Comparison of ENCODE assay signal across 8 cellular contexts in the genomic region with DNA sequence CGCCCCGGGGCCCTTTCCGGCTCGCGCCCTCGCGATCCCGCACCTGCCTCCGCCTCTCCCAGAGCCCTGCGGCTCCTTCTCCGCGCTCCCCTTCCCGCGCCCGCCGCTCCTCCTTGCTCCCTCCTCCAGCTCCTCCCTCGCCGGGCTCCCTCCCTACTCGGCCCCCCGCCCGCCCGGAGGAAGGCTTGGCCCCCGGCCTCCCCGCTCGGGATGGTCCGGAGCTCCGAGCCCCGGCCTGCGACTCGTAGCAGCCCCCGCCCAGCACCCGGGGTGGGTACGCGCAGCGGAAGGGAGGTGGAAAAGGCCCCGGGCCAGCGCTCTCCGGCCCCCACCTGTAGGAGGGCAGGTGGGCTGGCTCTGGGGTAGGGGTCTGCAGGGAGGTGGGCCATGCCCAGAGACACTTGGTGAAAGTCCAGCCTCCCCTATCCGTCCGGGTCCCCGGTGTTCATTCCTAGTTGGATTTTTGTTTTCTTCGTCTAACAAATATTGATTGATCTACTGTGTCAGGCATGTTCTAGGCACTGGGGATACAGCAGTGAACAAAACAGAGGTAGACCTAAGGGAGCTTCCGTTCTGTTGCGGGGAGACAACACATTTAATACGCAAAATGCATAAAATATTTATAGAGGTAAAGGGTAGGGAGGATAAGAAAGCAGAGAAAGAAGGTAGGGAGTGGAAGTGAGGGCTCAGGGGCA. TPM values are rescaled to one million over a fixed set of nuclear protein-coding genes. Genes with fewer than 3 reads are reported as not detected.
A peak's percentile ranks its signal among the peaks of the same experiment; 100 is the strongest.
DNase-seq lines count a peak whose midpoint lies in the region; ATAC-seq and TF ChIP-seq lines count a peak whose summit lies in the region.

HTR1D (minus strand) TSS at position 82 of the 695 bp plus-strand sequence. CDS start 23,283 bp downstream, outside the sequence.

- no peak within 1 kb of the TSS for H3K9ac ChIP-seq in SK-N-SH
- no peak within 1 kb of the TSS for H3K9ac ChIP-seq in rectal smooth muscle tissue (ENCODE audit: low read length)

- POLR2A ChIA-PET in SK-N-SH (lab: Yijun Ruan, JAX): no interaction called here

- H3F3A ChIP-seq in SK-N-SH (replicated peaks; ENCODE audit: insufficient read depth): peaks cover 4% of the 10 kb centered on the region

- no peaks in the 10 kb centered on the region for H3K79me2 ChIP-seq in SK-N-SH (ENCODE audit: insufficient read depth)

- no peak for TF ChIP-seq RAD21 in SK-N-SH (IDR thresholded peaks at IDR 0.05; ENCODE audit: low read length)

- H3K4me3 ChIP-seq in H7 (ENCODE audit: insufficient read depth, low read depth, low read length) (peak within 1 kb of the TSS; percentile 82), SK-N-SH (ENCODE audit: low read depth in 2 of 2, low read length in 1 of 2) (peak within 1 kb of the TSS; percentile 52 to 53), fibroblast of the aortic adventitia (ENCODE audit: low read depth, low read length) (peak within 1 kb of the TSS; percentile 37), rectal smooth muscle tissue (ENCODE audit: low read length) (peak within 1 kb of the TSS; percentile 41)

- H3K9me3 ChIP-seq in SK-N-SH: no peaks in the 10 kb centered on the region

- CTCF ChIA-PET in SK-N-SH (lab: Yijun Ruan, JAX): interaction anchor here (0.6 to 5.1 kb wide), 21 partner anchors 9 to 235 kb away, joined by 3 to 28 read pairs (median 3); no protein-coding TSS in a partner anchor

- ATAC-seq in GM21737 (IDR thresholded peaks at IDR 0.05; ENCODE audit: unreplicated experiment) (no peak), HG02885 (IDR thresholded peaks at IDR 0.05; ENCODE audit: poor library complexity, unreplicated experiment) (no peak)

- peak within 1 kb of the TSS; percentile 83; the same call in 1 of the 2 replicates for H2AFZ ChIP-seq in SK-N-SH (ENCODE audit: low read depth)

- H3K27me3 ChIP-seq in H7 (ENCODE audit: control insufficient read depth, insufficient read depth, low read length) (peaks cover 22% of the 10 kb centered on the region), SK-N-SH (ENCODE audit: insufficient read depth) (peaks cover 14% of the 10 kb centered on the region; the same call in 1 of the 2 replicates), rectal smooth muscle tissue (ENCODE audit: control insufficient read depth, insufficient read depth, low read length) (peaks cover 29% of the 10 kb centered on the region)

- H3K9me2 ChIP-seq in SK-N-SH: no peaks in the 10 kb centered on the region

- no peaks in the 10 kb centered on the region for H3K4me1 ChIP-seq in SK-N-SH (ENCODE audit: control insufficient read depth in 1 of 2, insufficient read depth in 2 of 2, low read depth in 1 of 2, low read length in 1 of 2)
- H3K4me1 ChIP-seq in rectal smooth muscle tissue (ENCODE audit: control insufficient read depth, insufficient read depth, low read length): no peaks in the 10 kb centered on the region

- no peak for TF ChIP-seq EP300 in SK-N-SH (IDR thresholded peaks at IDR 0.05; ENCODE audit: borderline replicate concordance in 1 of 2, low read depth in 1 of 2, low read length in 1 of 2)

- H4K20me1 ChIP-seq in SK-N-SH (ENCODE audit: insufficient read depth): no peaks in the 10 kb centered on the region

- WGBS in SK-N-SH (ENCODE audit: low lambda C conversion rate): 22% methylated on average over 30 of the region's 45 CpGs

- H3K27ac ChIP-seq in SK-N-SH (ENCODE audit: low read depth in 2 of 2, low read length in 1 of 2) (no peak within 1 kb of the TSS), rectal smooth muscle tissue (ENCODE audit: low read depth, low read length) (no peak within 1 kb of the TSS)

- H3K36me3 ChIP-seq in H7 (replicated peaks; ENCODE audit: control insufficient read depth, insufficient read depth, low read length) (no peaks in the 10 kb centered on the region), SK-N-SH (replicated peaks in 1 of 2; ENCODE audit: control insufficient read depth in 1 of 2, insufficient read depth in 2 of 2, low read length in 1 of 2) (no peaks in the 10 kb centered on the region), rectal smooth muscle tissue (ENCODE audit: control insufficient read depth, insufficient read depth, low read length) (no peaks in the 10 kb centered on the region)

- DNase-seq in H7: peak; percentile 95
- DNase-seq in SK-N-SH: no peak
- no peak for DNase-seq in fibroblast of the aortic adventitia (ENCODE audit: low read depth)
- no peak for DNase-seq in A172 (ENCODE audit: low spot score)
- DNase-seq in GM20000 (ENCODE audit: low spot score): no peak

- peak within 1 kb of the TSS; percentile 81 for H3K4me2 ChIP-seq in SK-N-SH

- TF ChIP-seq CTCF in SK-N-SH (IDR thresholded peaks at IDR 0.05) (no peak), fibroblast of the aortic adventitia (IDR thresholded peaks at IDR 0.05; ENCODE audit: insufficient read depth, low read length) (no peak), GM20000 (IDR thresholded peaks at IDR 0.05; ENCODE audit: extremely low read depth, missing control alignments) (no peak)

TF ChIP-seq in SK-N-SH, 30 proteins besides CTCF, POLR2A, EP300 and RAD21:
- TF ChIP-seq, protein P1, sequence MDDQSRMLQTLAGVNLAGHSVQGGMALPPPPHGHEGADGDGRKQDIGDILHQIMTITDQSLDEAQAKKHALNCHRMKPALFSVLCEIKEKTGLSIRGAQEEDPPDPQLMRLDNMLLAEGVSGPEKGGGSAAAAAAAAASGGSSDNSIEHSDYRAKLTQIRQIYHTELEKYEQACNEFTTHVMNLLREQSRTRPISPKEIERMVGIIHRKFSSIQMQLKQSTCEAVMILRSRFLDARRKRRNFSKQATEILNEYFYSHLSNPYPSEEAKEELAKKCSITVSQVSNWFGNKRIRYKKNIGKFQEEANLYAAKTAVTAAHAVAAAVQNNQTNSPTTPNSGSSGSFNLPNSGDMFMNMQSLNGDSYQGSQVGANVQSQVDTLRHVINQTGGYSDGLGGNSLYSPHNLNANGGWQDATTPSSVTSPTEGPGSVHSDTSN (IDR thresholded peaks at IDR 0.05): no peak
- no peak for TF ChIP-seq GATA2 (CRISPR knock-in tag; IDR thresholded peaks at IDR 0.05)
- no peak for TF ChIP-seq NRF1 (IDR thresholded peaks at IDR 0.05; ENCODE audit: low read depth, low read length)
- TF ChIP-seq RCOR1 (IDR thresholded peaks at IDR 0.05; ENCODE audit: low read length): no peak
- no peak for TF ChIP-seq EZH2phosphoT487 (IDR thresholded peaks at IDR 0.05; ENCODE audit: borderline replicate concordance, low read depth)
- no peak for TF ChIP-seq JUND (IDR thresholded peaks at IDR 0.05)
- no peak for TF ChIP-seq ELF1 (IDR thresholded peaks at IDR 0.05)
- TF ChIP-seq, protein P2, sequence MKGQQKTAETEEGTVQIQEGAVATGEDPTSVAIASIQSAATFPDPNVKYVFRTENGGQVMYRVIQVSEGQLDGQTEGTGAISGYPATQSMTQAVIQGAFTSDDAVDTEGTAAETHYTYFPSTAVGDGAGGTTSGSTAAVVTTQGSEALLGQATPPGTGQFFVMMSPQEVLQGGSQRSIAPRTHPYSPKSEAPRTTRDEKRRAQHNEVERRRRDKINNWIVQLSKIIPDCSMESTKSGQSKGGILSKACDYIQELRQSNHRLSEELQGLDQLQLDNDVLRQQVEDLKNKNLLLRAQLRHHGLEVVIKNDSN (IDR thresholded peaks at IDR 0.05; ENCODE audit: borderline replicate concordance, low read depth): no peak
- no peak for TF ChIP-seq USF2 (IDR thresholded peaks at IDR 0.05; ENCODE audit: borderline replicate concordance, low read depth, low read length)
- TF ChIP-seq ZBTB33 (IDR thresholded peaks at IDR 0.05; ENCODE audit: borderline replicate concordance, low read depth): no peak
- no peak for TF ChIP-seq SMC3 (IDR thresholded peaks at IDR 0.05; ENCODE audit: low read depth, low read length)

RNA-seq across cellular contexts. Expression of gene HTR1D, which starts in this region (rescaled TPM):
- total RNA-seq in H7 (2014; rRNA removed; shearing (Covaris generic)): 3.9 and 4.1 TPM in 2 replicates
- polyA plus RNA-seq in SK-N-SH (2012; rRNA removed): 0.29 and 0.39 TPM in 2 replicates
- 0.29 and 0.31 TPM in 2 replicates for polyA plus RNA-seq in SK-N-SH (2012; cell fraction: cytosol; rRNA removed)
- 0.27 and 0.36 TPM in 2 replicates for polyA plus RNA-seq in SK-N-SH (2012; cell fraction: nucleus; rRNA removed)
- total RNA-seq in fibroblast of the aortic adventitia (ENCODE audit: low replicate concordance): not detected in 2 replicates
- 4.4 and 4.6 TPM in 2 replicates for total RNA-seq in A172 (2014; rRNA removed; shearing (Covaris generic))
